ENCODE assay signal across 10 cellular contexts in the genomic region with DNA sequence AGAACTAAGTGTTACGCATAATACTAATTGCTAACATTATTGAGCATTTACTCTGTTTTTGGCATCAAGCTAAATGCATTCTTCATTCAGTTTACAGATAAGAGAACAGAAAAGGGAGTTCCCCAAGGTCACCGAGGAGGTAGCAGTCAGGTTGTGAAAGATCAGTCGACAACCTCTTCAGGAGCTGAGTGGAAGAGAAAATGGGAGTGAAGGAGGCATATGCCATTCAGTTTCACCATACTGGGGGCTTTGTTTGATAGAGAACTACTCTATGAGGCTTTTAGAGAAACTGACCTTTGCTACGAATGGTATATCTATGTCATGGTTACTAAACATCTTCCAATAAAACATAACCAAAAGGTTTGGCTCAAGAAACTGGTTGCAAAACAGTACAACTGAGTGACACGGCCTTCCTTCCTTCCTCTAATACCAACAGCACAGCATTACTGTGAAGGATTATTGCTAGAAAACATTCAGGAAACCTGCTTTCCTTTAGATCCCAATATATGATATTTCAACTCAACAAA.
A peak's percentile ranks its signal among the peaks of the same experiment; 100 is the strongest.
DNase-seq lines count a peak whose midpoint lies in the region; ATAC-seq, FAIRE-seq and TF ChIP-seq lines count a peak whose summit lies in the region.
"Had no signal": no experiment of that assay in that cellular context is flagged by ENCODE, and none has a peak within 500 bp of the region (broad histone marks: within the 10 kb centered on the region; RNA-seq: fewer than 3 reads in every experiment).

No MANE protein-coding gene starts in this region.

- TF ChIP-seq CTCF in IMR-90 (conservative IDR thresholded peaks at IDR 0.05; ENCODE audit: low read depth, low read length) (no peak), activated B cell treated with CpG ODN at 0.5 μM for 24 hours (IDR thresholded peaks at IDR 0.05) (no peak), left ventricle myocardium inferior (IDR thresholded peaks at IDR 0.05; ENCODE audit: borderline replicate concordance) (no peak), GM10266 (IDR thresholded peaks at IDR 0.05; ENCODE audit: control insufficient read depth, insufficient read depth, low read depth, missing control alignments) (no peak)

- no peaks in the 10 kb centered on the region for H3K36me3 Mint-ChIP-seq in activated B cell treated with CpG ODN at 0.5 μM for 24 hours (ENCODE audit: low read depth)

- H2AK9ac ChIP-seq in IMR-90 (replicated peaks; ENCODE audit: low read depth, low read length, poor library complexity), result no peak overlapping the region

- H3K4ac ChIP-seq in IMR-90 (ENCODE audit: low read depth, low read length), result peak overlapping the region; percentile 41; the same call in 1 of the 2 replicates

- peak overlapping the region; percentile 71 for H3K4me2 ChIP-seq in IMR-90 (ENCODE audit: low read depth, low read length)
- peak overlapping the region; percentile 42 for H3K4me2 ChIP-seq in skeletal muscle satellite cell (ENCODE audit: low read length)

- H3K9me3 Mint-ChIP-seq in activated B cell treated with CpG ODN at 0.5 μM for 24 hours, result no peaks in the 10 kb centered on the region

- peaks cover 18 to 73% of the 10 kb centered on the region in 2 experiments; a peak in 3 of 4 replicates for H3K79me1 ChIP-seq in IMR-90 (ENCODE audit: low read depth in 1 of 2, low read length in 2 of 2)

- no peaks in the 10 kb centered on the region for H3K27me3 ChIP-seq in IMR-90 (ENCODE audit: control insufficient read depth, insufficient read depth, low read length)
- H3K27me3 ChIP-seq in left ventricle myocardium inferior (ENCODE audit: low read depth), result no peaks in the 10 kb centered on the region
- H3K27me3 ChIP-seq in skeletal muscle satellite cell (ENCODE audit: control insufficient read depth, insufficient read depth, low read length), result no peaks in the 10 kb centered on the region

- CTCF ChIA-PET in IMR-90 (lab: Yijun Ruan, JAX), result no interaction called here
- CTCF ChIA-PET in activated B cell treated with CpG ODN at 0.5 μM for 24 hours (lab: Charles Lee), result no interaction called here

- H3K27me3 Mint-ChIP-seq in activated B cell treated with CpG ODN at 0.5 μM for 24 hours, result no peaks in the 10 kb centered on the region
- H3K27me3 Mint-ChIP-seq: progenitor cell of endocrine pancreas had no signal

- H3K9me1 ChIP-seq in IMR-90 (ENCODE audit: insufficient read depth, low read length), result peaks cover 45% of the 10 kb centered on the region

- ATAC-seq in IMR-90 (ENCODE audit: low read depth) (no peak), activated B cell treated with CpG ODN at 0.5 μM for 24 hours (ENCODE audit: low read depth) (no peak)

- dilution Hi-C loops in IMR-90 (cut with HindIII; ENCODE audit: low sequenced_read_pairs, unreplicated experiment), result no loop called here

- DNase-seq in IMR-90 (peak; percentile 52), activated B cell treated with CpG ODN at 0.5 μM for 24 hours (no peak), left ventricle myocardium inferior (no peak), GM19239 (ENCODE audit: insufficient read length, low spot score) (no peak), GM10266 (ENCODE audit: extremely low spot score) (no peak), GM19240 (ENCODE audit: insufficient read length, low spot score) (no peak)
- no peak for DNase-seq in effector CD8-positive, alpha-beta T cell (lab: John Stamatoyannopoulos, UW)
- DNase-seq: NCI-H1048 had no signal

- peak overlapping the region; percentile 31; the same call in 1 of the 2 replicates for H4K91ac ChIP-seq in IMR-90 (ENCODE audit: insufficient read depth, low read depth, low read length)

- no peak overlapping the region for H3K56ac ChIP-seq in IMR-90 (ENCODE audit: extremely low read depth, insufficient read depth, low read length)

- peaks cover 3% of the 10 kb centered on the region; the same call in 1 of the 2 replicates for H3K36me3 ChIP-seq in IMR-90 (ENCODE audit: control insufficient read depth, insufficient read depth, low read length)
- H3K36me3 ChIP-seq in left ventricle myocardium inferior, result no peaks in the 10 kb centered on the region
- H3K36me3 ChIP-seq in skeletal muscle satellite cell (ENCODE audit: insufficient read depth, low read length), result peaks cover 10% of the 10 kb centered on the region

- peak overlapping the region; percentile 80; the same call in 1 of the 2 replicates for H3K27ac ChIP-seq in IMR-90 (ENCODE audit: insufficient read depth, low read length)
- peak overlapping the region; percentile 87 for H3K27ac ChIP-seq in left ventricle myocardium inferior (replicated peaks)

- H3K4me1 Mint-ChIP-seq in activated B cell treated with CpG ODN at 0.5 μM for 24 hours, result peaks cover 38% of the 10 kb centered on the region

- peak overlapping the region; percentile 37 for H3K27ac Mint-ChIP-seq in activated B cell treated with CpG ODN at 0.5 μM for 24 hours
- H3K27ac Mint-ChIP-seq: progenitor cell of endocrine pancreas had no signal

- peaks cover 43% of the 10 kb centered on the region for H3K4me1 ChIP-seq in IMR-90 (ENCODE audit: control insufficient read depth, insufficient read depth, low read length)
- H3K4me1 ChIP-seq in left ventricle myocardium inferior, result peaks cover 100% of the 10 kb centered on the region
- H3K4me1 ChIP-seq in skeletal muscle satellite cell (ENCODE audit: control insufficient read depth, insufficient read depth, low read length), result peaks cover 84% of the 10 kb centered on the region

- POLR2A ChIA-PET in IMR-90 (lab: Charles Lee; ENCODE audit: unreplicated experiment) (interaction anchor here (0.7 kb wide), 1 partner anchor 362 kb away, joined by 3 read pairs; no protein-coding TSS in a partner anchor), activated B cell treated with CpG ODN at 0.5 μM for 24 hours (lab: Charles Lee) (no interaction called here)

- H4K5ac ChIP-seq in IMR-90 (ENCODE audit: low read depth, low read length), result peak overlapping the region; percentile 78

- H2AFZ ChIP-seq in IMR-90 (replicated peaks; ENCODE audit: low read length, poor library complexity), result no peak overlapping the region

- H3K14ac ChIP-seq in IMR-90 (replicated peaks; ENCODE audit: low read depth, low read length), result peak overlapping the region; percentile 57; the same call in 1 of the 2 replicates

- H4K8ac ChIP-seq in IMR-90 (ENCODE audit: low read depth in 2 of 2, low read length in 2 of 2), result peak overlapping the region in 1 of 2 experiments; percentile 49; a peak in 1 of 4 replicates

- intact Hi-C loops in IMR-90 (cut with micrococcal nuclease), result no loop called here
- intact Hi-C loops in activated B cell treated with CpG ODN at 0.5 μM for 24 hours (cut with micrococcal nuclease), result loop anchor here (2.0 kb wide), 1 partner anchor 13 kb away; no protein-coding TSS in a partner anchor
- intact Hi-C loops in left ventricle myocardium inferior (cut with micrococcal nuclease), result no loop called here

- H3K9me3 ChIP-seq in IMR-90 (ENCODE audit: control insufficient read depth, insufficient read depth, low read length), result no peaks in the 10 kb centered on the region
- H3K9me3 ChIP-seq in left ventricle myocardium inferior (replicated peaks), result no peaks in the 10 kb centered on the region
- H3K9me3 ChIP-seq in skeletal muscle satellite cell (replicated peaks; ENCODE audit: low read length), result no peaks in the 10 kb centered on the region

- WGBS in IMR-90 (ENCODE audit: extremely low coverage in 2 of 2, insufficient read length in 1 of 2), 2 experiments, result 60% methylated on average over 1 of the region's 5 CpGs; no CpG with 5 or more reads in 1 of the 2 experiments

- peak overlapping the region; percentile 9; the same call in 1 of the 2 replicates for H2AK5ac ChIP-seq in IMR-90 (ENCODE audit: low read depth, low read length)

- H3K23ac ChIP-seq in IMR-90 (ENCODE audit: low read depth, low read length), result peak overlapping the region; percentile 83

- no peak overlapping the region for H3K4me3 Mint-ChIP-seq in activated B cell treated with CpG ODN at 0.5 μM for 24 hours

- no peak for TF ChIP-seq RAD21 in IMR-90 (IDR thresholded peaks at IDR 0.05; ENCODE audit: low read length)

- H2BK120ac ChIP-seq in IMR-90 (ENCODE audit: low read depth, low read length), result peak overlapping the region; percentile 26; the same call in 1 of the 2 replicates

- no TSS peak for BruUV-seq in IMR-90 (replicated peaks; lab: Mats Ljungman, UMichigan)

- peak overlapping the region; percentile 47; the same call in 1 of the 3 replicates for H2BK15ac ChIP-seq in IMR-90 (ENCODE audit: low read depth, low read length)

- no peak for TF ChIP-seq POLR2A in IMR-90 (IDR thresholded peaks at IDR 0.05; ENCODE audit: low read depth, low read length)

- H3K18ac ChIP-seq in IMR-90 (ENCODE audit: low read depth, low read length), result peak overlapping the region; percentile 97

- peak overlapping the region; percentile 20; the same call in 1 of the 2 replicates for H2BK20ac ChIP-seq in IMR-90 (ENCODE audit: low read depth, low read length)

- in situ Hi-C loops in IMR-90 (cut with MboI; ENCODE audit: low sequenced_read_pairs), result no loop called here

- H3K4me3 ChIP-seq in IMR-90 (ENCODE audit: insufficient read depth, low read depth, low read length) (no peak overlapping the region), left ventricle myocardium inferior (peak overlapping the region; percentile 35), skeletal muscle satellite cell (ENCODE audit: low read length) (no peak overlapping the region)

- peak overlapping the region; percentile 74 for H2BK5ac ChIP-seq in IMR-90 (ENCODE audit: low read depth, low read length, poor library complexity, severe bottlenecking)

- H3K9ac ChIP-seq in IMR-90 (ENCODE audit: low read depth, low read length) (no peak overlapping the region), skeletal muscle satellite cell (ENCODE audit: low read depth, low read length) (peak overlapping the region; percentile 71)

- peaks cover 63% of the 10 kb centered on the region; the same call in 1 of the 2 replicates for H4K20me1 ChIP-seq in IMR-90 (ENCODE audit: insufficient read depth, low read length)

- no peak for FAIRE-seq in GM19239 (lab: Jason Lieb, UNC)

TF ChIP-seq in IMR-90, 13 proteins besides CTCF, POLR2A, EP300 and RAD21:
- no peak for TF ChIP-seq RCOR1 (IDR thresholded peaks at IDR 0.05; ENCODE audit: insufficient replicate concordance, low read length)
- TF ChIP-seq NFE2L2 (IDR thresholded peaks at IDR 0.05; ENCODE audit: low read depth, low read length), result no peak
- no peak for TF ChIP-seq MXI1 (IDR thresholded peaks at IDR 0.05; ENCODE audit: borderline replicate concordance, low read depth, low read length)
